In genomic region chr6:37821449-37821848, GRCh38 we compare ENCODE assay signal across 11 cellular contexts. TPM values are rescaled to one million over a fixed set of nuclear protein-coding genes. Genes with fewer than 3 reads are reported as not detected.
A peak's percentile ranks its signal among the peaks of the same experiment; 100 is the strongest.
DNase-seq lines count a peak whose midpoint lies in the region; TF ChIP-seq lines count a peak whose summit lies in the region.
"Had no signal": no experiment of that assay in that cellular context is flagged by ENCODE, and none has a peak within 500 bp of the region (broad histone marks: within the 10 kb centered on the region; RNA-seq: fewer than 3 reads in every experiment).

No MANE protein-coding gene starts in this region.

- H3K4me3 ChIP-seq in CD4-positive, alpha-beta memory T cell (ENCODE audit: low read length in 2 of 2), result no peak overlapping the region
- H3K4me3 ChIP-seq in MG63 (peak overlapping the region; percentile 60), dorsolateral prefrontal cortex (peak overlapping the region in 47 of 59 donors; percentile 66 to 96 (median 86))

- POLR2A ChIA-PET in CD4-positive, alpha-beta memory T cell (lab: Charles Lee; ENCODE audit: partially characterized antibody), result no interaction called here

- H3K27me3 ChIP-seq in CD4-positive, alpha-beta memory T cell (ENCODE audit: insufficient read depth, low read length), result no peaks in the 10 kb centered on the region
- H3K27me3 ChIP-seq in MG63 (no peaks in the 10 kb centered on the region), dorsolateral prefrontal cortex (no peaks in the 10 kb centered on the region)

- no peak for DNase-seq in CD4-positive, alpha-beta memory T cell
- DNase-seq in MG63 (no peak), dorsolateral prefrontal cortex (no peak), nephron progenitor cell (no peak), DMS153 (lab: John Stamatoyannopoulos, UW) (no peak), HT-29 (ENCODE audit: low spot score) (no peak), epidermal melanocyte (ENCODE audit: insufficient read length, low spot score) (no peak)
- DNase-seq in stimulated activated CD4-positive, alpha-beta T cell treated with anti-CD3 and anti-CD28 coated beads, Interleukin-4, amount 100 ng/mL, for 4 hours, result no peak
- DNase-seq: activated gamma-delta T cell, hippocampal formation, NCI-H1930 had no signal

- H3K36me3 Mint-ChIP-seq in CD4-positive, alpha-beta memory T cell, result peaks cover 3 to 14% of the 10 kb centered on the region in 2 donors
- H3K36me3 Mint-ChIP-seq in nephron progenitor cell (ENCODE audit: low read depth), result peaks cover 4% of the 10 kb centered on the region

- CTCF ChIA-PET in CD4-positive, alpha-beta memory T cell (lab: Charles Lee; ENCODE audit: partially characterized antibody), result no interaction called here

- no peaks in the 10 kb centered on the region for H3K36me3 ChIP-seq in CD4-positive, alpha-beta memory T cell (ENCODE audit: insufficient read depth, low read length)
- H3K36me3 ChIP-seq in MG63, result peaks cover 12% of the 10 kb centered on the region

- peak overlapping the region in 5 of 7 donors; percentile 3 to 89 (median 33) for H3K27ac Mint-ChIP-seq in CD4-positive, alpha-beta memory T cell
- no peak overlapping the region for H3K27ac Mint-ChIP-seq in nephron progenitor cell

- H3K9me3 ChIP-seq in CD4-positive, alpha-beta memory T cell (ENCODE audit: control insufficient read depth in 1 of 2, low read length in 2 of 2), result no peaks in the 10 kb centered on the region
- no peaks in the 10 kb centered on the region for H3K9me3 ChIP-seq in MG63

- intact Hi-C loops in CD4-positive, alpha-beta memory T cell (cut with micrococcal nuclease), result no loop called here
- intact Hi-C loops in dorsolateral prefrontal cortex (cut with DNase I), result loop anchor here in 1 of 2 donors (10.0 kb wide), 1 partner anchor 203 kb away; no protein-coding TSS in a partner anchor

- TF ChIP-seq CTCF in dorsolateral prefrontal cortex (IDR thresholded peaks at IDR 0.05 in 54 of 56, conservative IDR thresholded peaks at IDR 0.05 in 2 of 56; ENCODE audit: low read depth in 1 of 56, partially characterized antibody in 56 of 56), result no peak
- TF ChIP-seq CTCF in nephron progenitor cell (IDR thresholded peaks at IDR 0.05), result no peak

- H3K27me3 Mint-ChIP-seq in CD4-positive, alpha-beta memory T cell, result no peaks in the 10 kb centered on the region
- peaks cover 7% of the 10 kb centered on the region for H3K27me3 Mint-ChIP-seq in nephron progenitor cell (ENCODE audit: low read depth, poor library complexity)

- no peaks in the 10 kb centered on the region for H3K9me3 Mint-ChIP-seq in CD4-positive, alpha-beta memory T cell
- no peaks in the 10 kb centered on the region for H3K9me3 Mint-ChIP-seq in nephron progenitor cell

- peaks cover 49 to 87% (median 62%) of the 10 kb centered on the region in 4 donors for H3K4me1 Mint-ChIP-seq in CD4-positive, alpha-beta memory T cell
- peaks cover 55% of the 10 kb centered on the region for H3K4me1 Mint-ChIP-seq in nephron progenitor cell

- peaks cover 55% of the 10 kb centered on the region for H3K4me1 ChIP-seq in CD4-positive, alpha-beta memory T cell (ENCODE audit: insufficient read depth, low read length)

- H3K27ac ChIP-seq in CD4-positive, alpha-beta memory T cell (ENCODE audit: low read depth, low read length), result peak overlapping the region; percentile 54
- no peak overlapping the region for H3K27ac ChIP-seq in dorsolateral prefrontal cortex

- H3K4me3 Mint-ChIP-seq in CD4-positive, alpha-beta memory T cell, result peak overlapping the region; percentile 89 to 97 (median 92)
- H3K4me3 Mint-ChIP-seq in nephron progenitor cell, result peak overlapping the region; percentile 92

RNA-seq across cellular contexts. Expression of gene ZFAND3, which starts 1.9 kb away (rescaled TPM):
- total RNA-seq in CD4-positive, alpha-beta memory T cell, result 10 to 100 TPM; 32.7 to 33.0 TPM
- polyA plus RNA-seq in CD4-positive, alpha-beta memory T cell, result 1 to 10 TPM; 2.1 to 7.4 TPM
- 26.2 and 31.0 TPM in 2 replicates for total RNA-seq in MG63 (2014; rRNA removed; shearing (Covaris generic); ENCODE audit: low replicate concordance)
- total RNA-seq in dorsolateral prefrontal cortex, result 100 to 1,000 TPM in 2 of 120 experiments, 10 to 100 TPM in 118; 48.5 to 106 (median 70.2) TPM
- 16.8 and 19.6 TPM in 2 replicates for total RNA-seq in HT-29 (2014; rRNA removed; shearing (Covaris generic))

Comparison
In these comparisons a context has a peak if more than half of its experiments do, and no peak if none do; other contexts are left out.
1. H3K4me3 ChIP-seq: peak in MG63 (single experiment) and dorsolateral prefrontal cortex (47 of 59); none in CD4-positive, alpha-beta memory T cell (0 of 2).